In genomic region chr6:122429328-122429727, GRCh38 we compare ENCODE assay signal across 21 cellular contexts.
"Had no signal": no experiment of that assay in that cellular context is flagged by ENCODE, and none has a peak within 500 bp of the region (broad histone marks: within the 10 kb centered on the region; RNA-seq: fewer than 3 reads in every experiment).

No MANE protein-coding gene starts in this region.

- H3K36me3 ChIP-seq: colonic mucosa had no signal

- H2AFZ ChIP-seq: hepatocyte had no signal

- DNase-seq: activated CD4-positive, CD25-positive, alpha-beta regulatory T cell treated with anti-CD3 and anti-CD28 coated beads, Interleukin-2, amount 50 U/mL, for 72 hours; activated CD8-positive, alpha-beta memory T cell treated with anti-CD3 and anti-CD28 coated beads, Interleukin-2, amount 50 U/mL, for 4 hours; activated T-cell treated with anti-CD3 and anti-CD28 coated beads, Interleukin-2, amount 50 U/mL, for 24 hours; adrenal gland; colonic mucosa; dorsolateral prefrontal cortex; foreskin keratinocyte; glutamatergic neuron; immature natural killer cell; kidney glomerular epithelial cell; left ventricle myocardium inferior; natural killer cell; stimulated activated CD4-positive, alpha-beta T cell treated with anti-CD3 and anti-CD28 coated beads, Interleukin-4, amount 100 ng/mL, for 1 hour; stimulated activated naive CD8-positive, alpha-beta T cell treated with anti-CD3 and anti-CD28 coated beads, Interleukin-15, Interleukin-2, amounts not matched to agents 100 U/mL and 50 U/mL, for 24 hours; T-cell; upper lobe of right lung; WERI-Rb-1 had no signal

- H3K27me3 ChIP-seq: adrenal gland, breast epithelium, colonic mucosa, dorsolateral prefrontal cortex, foreskin keratinocyte, hepatocyte, upper lobe of right lung had no signal

- H3K4me3 ChIP-seq: adrenal gland, breast epithelium, colonic mucosa, dorsolateral prefrontal cortex, hepatocyte, left ventricle myocardium inferior, upper lobe of right lung had no signal

- H3K4me2 ChIP-seq: hepatocyte had no signal

- H3K4me1 ChIP-seq: breast epithelium, colonic mucosa, foreskin keratinocyte, upper lobe of right lung had no signal

- H3K27ac ChIP-seq: adrenal gland, breast epithelium, colonic mucosa, dorsolateral prefrontal cortex, epithelial cell of prostate, foreskin keratinocyte, hepatocyte, left ventricle myocardium inferior, upper lobe of right lung, WERI-Rb-1 had no signal

- FAIRE-seq: TTC549 had no signal

- H3K9me3 ChIP-seq: adrenal gland, breast epithelium, colonic mucosa, left ventricle myocardium inferior, upper lobe of right lung had no signal
